Comparison of ENCODE assay signal across 12 cellular contexts in the genomic region with DNA sequence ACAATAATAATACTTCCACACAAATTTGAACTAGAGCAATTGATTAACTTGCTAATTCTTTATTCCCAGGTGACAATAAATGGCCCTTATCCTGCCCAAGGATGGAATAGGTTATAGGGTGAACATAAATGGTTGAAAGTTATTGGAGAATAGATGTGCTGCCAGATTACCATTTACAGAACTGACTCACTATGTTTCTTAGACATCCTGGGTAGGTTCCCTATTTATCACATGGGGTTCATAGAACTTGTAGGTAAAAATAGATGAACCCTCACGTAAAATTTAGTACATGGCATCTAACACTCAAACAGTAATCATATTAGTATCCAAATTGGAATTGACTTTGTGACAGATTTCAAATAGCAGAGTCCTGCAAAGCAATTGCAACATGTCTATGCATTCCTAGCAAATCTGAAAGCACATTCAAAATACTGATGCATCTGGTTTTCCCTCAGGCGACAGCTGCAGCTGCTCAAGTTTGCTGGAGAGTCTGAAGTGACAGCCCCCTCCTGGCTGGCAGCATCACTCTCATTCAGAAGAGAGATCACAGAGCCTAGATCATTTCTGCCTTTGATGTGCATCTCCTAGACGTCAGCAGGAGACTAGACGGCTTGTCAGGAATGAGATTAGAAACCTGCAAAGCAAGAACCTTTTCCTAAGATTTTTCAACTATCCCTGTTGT.
DNase-seq lines count a peak whose midpoint lies in the region; ATAC-seq, FAIRE-seq and TF ChIP-seq lines count a peak whose summit lies in the region.
"Had no signal": no experiment of that assay in that cellular context is flagged by ENCODE, and none has a peak within 500 bp of the region (broad histone marks: within the 10 kb centered on the region; RNA-seq: fewer than 3 reads in every experiment).

No MANE protein-coding gene starts in this region.

- no peak overlapping the region for H3K27ac Mint-ChIP-seq in activated T-helper 17 cell treated with anti-CD3 and anti-CD28 coated beads, Interleukin-2, amount 50 U/mL, for 72 hours

- DNase-seq in A549 (ENCODE audit: low read depth in 1 of 2, low spot score in 1 of 2) (peak in 1 of 2 experiments; percentile 47), NCI-H146 (lab: John Stamatoyannopoulos, UW) (peak; percentile 62), fibroblast of gingiva (ENCODE audit: low read depth) (peak; percentile 63), medulla oblongata (ENCODE audit: extremely low spot score) (no peak)
- DNase-seq: DMS79, dorsolateral prefrontal cortex, NCI-H2081 treated with DMSO at 0.1 percent for 48 hours had no signal

- H3K4me1 Mint-ChIP-seq in activated T-helper 17 cell treated with anti-CD3 and anti-CD28 coated beads, Interleukin-2, amount 50 U/mL, for 72 hours = peaks cover 4% of the 10 kb centered on the region

- H3K9me3 Mint-ChIP-seq in activated T-helper 17 cell treated with anti-CD3 and anti-CD28 coated beads, Interleukin-2, amount 50 U/mL, for 72 hours = no peaks in the 10 kb centered on the region

- CTCF ChIA-PET in A549 (lab: Yijun Ruan, JAX) = no interaction called here

- no peaks in the 10 kb centered on the region for H3K36me3 Mint-ChIP-seq in activated T-helper 17 cell treated with anti-CD3 and anti-CD28 coated beads, Interleukin-2, amount 50 U/mL, for 72 hours (ENCODE audit: low read depth)

- peak overlapping the region; percentile 75 to 77 for H3K27ac ChIP-seq in A549
- H3K27ac ChIP-seq: dorsolateral prefrontal cortex, VCaP had no signal

- TF ChIP-seq EP300 in A549 (IDR thresholded peaks at IDR 0.05) = 0 out of 5 replicates have a peak, but pooled peaks of 1 of the 2 experiments have one; percentile 17

- TF ChIP-seq POLR2A in A549 (IDR thresholded peaks at IDR 0.05; ENCODE audit: low read length) = no peak

- H3K4me1 ChIP-seq in A549 = peaks cover 48% of the 10 kb centered on the region

- H3K4me3 ChIP-seq in A549 = 0 out of 3 replicates have a peak overlapping the region, but pooled peaks have one; percentile 22
- H3K4me3 ChIP-seq: dorsolateral prefrontal cortex had no signal

- H3K4me2 ChIP-seq in A549 = peak overlapping the region; percentile 88

- POLR2A ChIA-PET in A549 (lab: Yijun Ruan, JAX) = no interaction called here

- no peak for FAIRE-seq in A549 (lab: Jason Lieb, UNC)

- H3K9me3 ChIP-seq in A549 = no peaks in the 10 kb centered on the region

- WGBS in A549 (ENCODE audit: missing lambda C conversion rate) = 7% methylated on average over 4 of the region's 4 CpGs

- TF ChIP-seq RAD21 in A549 (conservative IDR thresholded peaks at IDR 0.05 in 1 of 2, IDR thresholded peaks at IDR 0.05 in 1 of 2) = no peak

- no peak for TF ChIP-seq CTCF in A549 (IDR thresholded peaks at IDR 0.05)

- no peak overlapping the region for H3K4me3 Mint-ChIP-seq in activated T-helper 17 cell treated with anti-CD3 and anti-CD28 coated beads, Interleukin-2, amount 50 U/mL, for 72 hours

- H3K27me3 Mint-ChIP-seq in activated T-helper 17 cell treated with anti-CD3 and anti-CD28 coated beads, Interleukin-2, amount 50 U/mL, for 72 hours = no peaks in the 10 kb centered on the region

- ATAC-seq in A549 = peak; percentile 73 to 76; a peak in 5 of 6 replicates
- ATAC-seq in GM18909 (IDR thresholded peaks at IDR 0.05; ENCODE audit: poor library complexity, unreplicated experiment) = peak; percentile 49
- no peak for ATAC-seq in GM21447 (IDR thresholded peaks at IDR 0.05; ENCODE audit: unreplicated experiment)
- ATAC-seq in HG03571 (IDR thresholded peaks at IDR 0.05; ENCODE audit: unreplicated experiment) = no peak
- ATAC-seq in activated T-helper 17 cell treated with anti-CD3 and anti-CD28 coated beads, Interleukin-2, amount 50 U/mL, for 72 hours (replicated peaks) = no peak

TF ChIP-seq in A549, 52 proteins besides CTCF, POLR2A, EP300 and RAD21:
- TF ChIP-seq CEBPB (IDR thresholded peaks at IDR 0.05) (peak; percentile 8 to 19; a peak in 1 of 4 replicates), JUNB (IDR thresholded peaks at IDR 0.05) (0 out of 2 replicates have a peak, but pooled peaks have one; percentile 6), SMC3 (IDR thresholded peaks at IDR 0.05) (no peak)
TF ChIP-seq in A549: peak in this region for 2.

Comparison
In these comparisons a context has a peak if more than half of its experiments do, and no peak if none do; other contexts are left out.
1. ATAC-seq: peak in A549 (2 of 2) and GM18909 (single experiment); none in GM21447 (single experiment), HG03571 (single experiment) and activated T-helper 17 cell treated with anti-CD3 and anti-CD28 coated beads, Interleukin-2, amount 50 U/mL, for 72 hours (single experiment).